31 cellular contexts compared by ENCODE assay signal in the genomic region with DNA sequence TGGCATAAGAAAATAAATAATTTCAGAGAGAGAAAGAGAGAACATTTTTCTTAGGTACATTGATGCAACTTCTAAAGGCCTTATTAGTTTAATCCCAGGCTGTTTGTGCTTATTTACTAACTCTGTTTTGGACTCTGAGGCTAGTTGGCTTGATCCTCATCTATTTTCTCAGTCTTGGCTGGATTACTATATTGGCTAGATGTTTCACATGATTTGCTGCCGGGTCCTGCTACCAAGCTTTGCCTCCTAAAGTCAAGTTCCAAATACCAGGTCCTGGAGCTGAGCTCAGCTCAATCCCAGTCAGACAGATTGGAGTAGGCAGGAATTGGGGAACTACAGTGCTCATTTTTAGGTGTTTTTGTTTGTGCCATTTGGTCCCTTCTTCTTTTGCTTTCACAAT.
"Had no signal": no experiment of that assay in that cellular context is flagged by ENCODE, and none has a peak within 500 bp of the region (broad histone marks: within the 10 kb centered on the region; RNA-seq: fewer than 3 reads in every experiment).

No MANE protein-coding gene starts in this region.

- ATAC-seq: activated CD4-positive, alpha-beta T cell treated with anti-CD3 and anti-CD28 coated beads for 36 hours; activated CD8-positive, alpha-beta T cell treated with anti-CD3 and anti-CD28 coated beads, Interleukin-2, amount 10 ng/mL, durations not matched to agents 7 days and 5 days; activated naive CD4-positive, alpha-beta T cell treated with anti-CD3 and anti-CD28 coated beads, Interleukin-2, amount 50 U/mL, for 72 hours; activated T-cell treated with anti-CD3 and anti-CD28 coated beads, Interleukin-2, amount 50 U/mL, for 72 hours; effector memory CD8-positive, alpha-beta T cell; esophagus mucosa; T-helper 17 cell had no signal

- H3K27ac Mint-ChIP-seq: activated CD4-positive, alpha-beta memory T cell treated with anti-CD3 and anti-CD28 coated beads for 36 hours; activated CD4-positive, alpha-beta T cell treated with anti-CD3 and anti-CD28 coated beads for 36 hours; activated CD4-positive, alpha-beta T cell treated with anti-CD3 and anti-CD28 coated beads, Interleukin-2, amount 10 ng/mL, durations not matched to agents 24 days and 14 days; activated CD8-positive, alpha-beta T cell treated with anti-CD3 and anti-CD28 coated beads, Interleukin-2, amount 10 ng/mL, durations not matched to agents 7 days and 5 days; activated naive CD4-positive, alpha-beta T cell treated with anti-CD3 and anti-CD28 coated beads, Interleukin-2, amount 10 ng/mL, durations not matched to agents 7 days and 5 days; activated naive CD4-positive, alpha-beta T cell treated with anti-CD3 and anti-CD28 coated beads, Interleukin-2, amount 50 U/mL, for 72 hours; activated naive CD8-positive, alpha-beta T cell treated with anti-CD3 and anti-CD28 coated beads, Interleukin-2, amount 10 ng/mL, durations not matched to agents 7 days and 5 days; activated T-cell treated with anti-CD3 and anti-CD28 coated beads, Interleukin-2, amount 50 U/mL, for 24 hours; activated T-cell treated with anti-CD3 and anti-CD28 coated beads, Interleukin-2, amount 50 U/mL, for 72 hours; effector memory CD8-positive, alpha-beta T cell; T-helper 17 cell; T-helper 2 cell treated with Interferon-gamma antibody and Interleukin-4, amounts not matched to agents 5 μg/mL and 100 μg/mL, for 36 hours had no signal

- H3K36me3 Mint-ChIP-seq: activated CD4-positive, alpha-beta memory T cell treated with anti-CD3 and anti-CD28 coated beads for 36 hours; activated naive CD4-positive, alpha-beta T cell treated with anti-CD3 and anti-CD28 coated beads, Interleukin-2, amount 10 ng/mL, durations not matched to agents 7 days and 5 days; activated naive CD4-positive, alpha-beta T cell treated with anti-CD3 and anti-CD28 coated beads, Interleukin-2, amount 50 U/mL, for 72 hours; activated naive CD8-positive, alpha-beta T cell treated with anti-CD3 and anti-CD28 coated beads, Interleukin-2, amount 10 ng/mL, durations not matched to agents 7 days and 5 days had no signal

- H3K36me3 ChIP-seq: ascending aorta, brain microvascular endothelial cell, WERI-Rb-1 had no signal

- H3K9me3 ChIP-seq: ascending aorta had no signal

- H3K27me3 ChIP-seq: ascending aorta, brain microvascular endothelial cell had no signal

- FAIRE-seq: bronchial epithelial cell, colon, frontal cortex had no signal

- H3K4me1 Mint-ChIP-seq: activated CD4-positive, alpha-beta T cell treated with anti-CD3 and anti-CD28 coated beads, Interleukin-2, amount 10 ng/mL, durations not matched to agents 24 days and 14 days; activated naive CD4-positive, alpha-beta T cell treated with anti-CD3 and anti-CD28 coated beads, Interleukin-2, amount 10 ng/mL, durations not matched to agents 7 days and 5 days; activated naive CD8-positive, alpha-beta T cell treated with anti-CD3 and anti-CD28 coated beads, Interleukin-2, amount 10 ng/mL, durations not matched to agents 7 days and 5 days; central memory CD8-positive, alpha-beta T cell; T-helper 17 cell had no signal

- H3K27me3 Mint-ChIP-seq: activated CD4-positive, alpha-beta T cell treated with anti-CD3 and anti-CD28 coated beads for 36 hours; activated CD4-positive, alpha-beta T cell treated with anti-CD3 and anti-CD28 coated beads, Interleukin-2, amount 10 ng/mL, durations not matched to agents 24 days and 14 days; activated naive CD4-positive, alpha-beta T cell treated with anti-CD3 and anti-CD28 coated beads, Interleukin-2, amount 10 ng/mL, durations not matched to agents 7 days and 5 days; activated T-cell treated with anti-CD3 and anti-CD28 coated beads, Interleukin-2, amount 50 U/mL, for 24 hours; central memory CD8-positive, alpha-beta T cell; T-helper 17 cell had no signal

- DNase-seq: activated CD4-positive, alpha-beta memory T cell treated with anti-CD3 and anti-CD28 coated beads for 36 hours; activated CD4-positive, alpha-beta T cell treated with anti-CD3 and anti-CD28 coated beads for 36 hours; activated CD4-positive, alpha-beta T cell treated with anti-CD3 and anti-CD28 coated beads, Interleukin-2, amount 10 ng/mL, durations not matched to agents 24 days and 14 days; activated CD4-positive, CD25-positive, alpha-beta regulatory T cell; activated CD4-positive, CD25-positive, alpha-beta regulatory T cell treated with anti-CD3 and anti-CD28 coated beads, Interleukin-2, amount 50 U/mL, for 72 hours; activated CD8-positive, alpha-beta memory T cell treated with anti-CD3 and anti-CD28 coated beads, Interleukin-2, amount 50 U/mL, for 48 hours; activated CD8-positive, alpha-beta T cell treated with anti-CD3 and anti-CD28 coated beads, Interleukin-2, amount 10 ng/mL, durations not matched to agents 7 days and 5 days; activated gamma-delta T cell; activated naive CD4-positive, alpha-beta T cell; activated naive CD4-positive, alpha-beta T cell treated with anti-CD3 and anti-CD28 coated beads, Interleukin-2, amount 10 ng/mL, durations not matched to agents 7 days and 5 days; activated naive CD8-positive, alpha-beta T cell treated with anti-CD3 and anti-CD28 coated beads, Interleukin-2, amount 10 ng/mL, durations not matched to agents 7 days and 5 days; activated T-cell treated with anti-CD3 and anti-CD28 coated beads for 4 hours; activated T-cell treated with anti-CD3 and anti-CD28 coated beads, Interleukin-2, amount 50 U/mL, for 24 hours; activated T-cell treated with anti-CD3 and anti-CD28 coated beads, Interleukin-2, amount 50 U/mL, for 72 hours; brain microvascular endothelial cell; cortex of kidney; effector CD4-positive, alpha-beta T cell; effector memory CD8-positive, alpha-beta T cell; head of caudate nucleus; T-helper 1 cell; T-helper 17 cell; T1000; WERI-Rb-1 had no signal

- H3K4me3 Mint-ChIP-seq: activated CD4-positive, alpha-beta memory T cell treated with anti-CD3 and anti-CD28 coated beads for 36 hours; activated CD4-positive, alpha-beta T cell treated with anti-CD3 and anti-CD28 coated beads for 36 hours; activated CD4-positive, alpha-beta T cell treated with anti-CD3 and anti-CD28 coated beads, Interleukin-2, amount 10 ng/mL, durations not matched to agents 24 days and 14 days; activated CD8-positive, alpha-beta T cell treated with anti-CD3 and anti-CD28 coated beads, Interleukin-2, amount 10 ng/mL, durations not matched to agents 7 days and 5 days; activated naive CD4-positive, alpha-beta T cell treated with anti-CD3 and anti-CD28 coated beads, Interleukin-2, amount 10 ng/mL, durations not matched to agents 7 days and 5 days; activated naive CD8-positive, alpha-beta T cell treated with anti-CD3 and anti-CD28 coated beads, Interleukin-2, amount 10 ng/mL, durations not matched to agents 7 days and 5 days; activated T-cell treated with anti-CD3 and anti-CD28 coated beads, Interleukin-2, amount 50 U/mL, for 24 hours; activated T-cell treated with anti-CD3 and anti-CD28 coated beads, Interleukin-2, amount 50 U/mL, for 72 hours; central memory CD8-positive, alpha-beta T cell; effector memory CD8-positive, alpha-beta T cell; T-helper 17 cell; T-helper 2 cell treated with Interferon-gamma antibody and Interleukin-4, amounts not matched to agents 5 μg/mL and 100 μg/mL, for 36 hours had no signal

- H3K4me3 ChIP-seq: ascending aorta had no signal

- H3K9me3 Mint-ChIP-seq: activated naive CD4-positive, alpha-beta T cell treated with anti-CD3 and anti-CD28 coated beads, Interleukin-2, amount 10 ng/mL, durations not matched to agents 7 days and 5 days; activated T-cell treated with anti-CD3 and anti-CD28 coated beads, Interleukin-2, amount 50 U/mL, for 24 hours; central memory CD8-positive, alpha-beta T cell; effector memory CD8-positive, alpha-beta T cell; T-helper 2 cell treated with Interferon-gamma antibody and Interleukin-4, amounts not matched to agents 5 μg/mL and 100 μg/mL, for 36 hours had no signal

- H3K27ac ChIP-seq: WERI-Rb-1 had no signal
